In genomic region chr6:49979584-49979983, GRCh38 we compare ENCODE assay signal across 1 cellular context.
TF ChIP-seq lines count a peak whose summit lies in the region.

No MANE protein-coding gene starts in this region.

TF ChIP-seq in GM23338, 12 proteins besides CTCF, POLR2A, EP300 and RAD21 (continued from another document):
- TF ChIP-seq ZNF462 (CRISPR knock-in tag; IDR thresholded peaks at IDR 0.05) = no peak
- no peak for TF ChIP-seq EZH2 (IDR thresholded peaks at IDR 0.05; ENCODE audit: low read depth, unreplicated experiment)
- TF ChIP-seq EZH2phosphoT487 (IDR thresholded peaks at IDR 0.05; ENCODE audit: unreplicated experiment) = no peak
- TF ChIP-seq, protein P1, sequence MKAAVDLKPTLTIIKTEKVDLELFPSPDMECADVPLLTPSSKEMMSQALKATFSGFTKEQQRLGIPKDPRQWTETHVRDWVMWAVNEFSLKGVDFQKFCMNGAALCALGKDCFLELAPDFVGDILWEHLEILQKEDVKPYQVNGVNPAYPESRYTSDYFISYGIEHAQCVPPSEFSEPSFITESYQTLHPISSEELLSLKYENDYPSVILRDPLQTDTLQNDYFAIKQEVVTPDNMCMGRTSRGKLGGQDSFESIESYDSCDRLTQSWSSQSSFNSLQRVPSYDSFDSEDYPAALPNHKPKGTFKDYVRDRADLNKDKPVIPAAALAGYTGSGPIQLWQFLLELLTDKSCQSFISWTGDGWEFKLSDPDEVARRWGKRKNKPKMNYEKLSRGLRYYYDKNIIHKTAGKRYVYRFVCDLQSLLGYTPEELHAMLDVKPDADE (IDR thresholded peaks at IDR 0.05) = no peak
- no peak for TF ChIP-seq NANOG (IDR thresholded peaks at IDR 0.05; ENCODE audit: borderline replicate concordance)
- TF ChIP-seq JUNB (IDR thresholded peaks at IDR 0.05; ENCODE audit: unreplicated experiment) = no peak
- no peak for TF ChIP-seq POLR2AphosphoS5 (IDR thresholded peaks at IDR 0.05; ENCODE audit: low read depth)
- no peak for TF ChIP-seq CREB1 (CRISPR knock-in tag; IDR thresholded peaks at IDR 0.05; ENCODE audit: low read depth)
- no peak for TF ChIP-seq STAT1 (IDR thresholded peaks at IDR 0.05; ENCODE audit: unreplicated experiment)
